9 cellular contexts compared by ENCODE assay signal in genomic region chr22:28904211-28904808, GRCh38. TPM values are rescaled to one million over a fixed set of nuclear protein-coding genes. Genes with fewer than 3 reads are reported as not detected.
DNase-seq lines count a peak whose midpoint lies in the region; ATAC-seq and TF ChIP-seq lines count a peak whose summit lies in the region.
"Had no signal": no experiment of that assay in that cellular context is flagged by ENCODE, and none has a peak within 500 bp of the region (broad histone marks: within the 10 kb centered on the region; RNA-seq: fewer than 3 reads in every experiment).

No MANE protein-coding gene starts in this region.

- 60% methylated on average over 5 of the region's 7 CpGs for WGBS in mesenchymal stem cell
- WGBS in thyroid gland, 2 donors = 31 to 42% methylated on average over 7 of the region's 7 CpGs

- H3K4ac ChIP-seq in mesenchymal stem cell (ENCODE audit: low read depth in 1 of 2, low read length in 2 of 2) = no peak overlapping the region

- TF ChIP-seq CTCF in epithelial cell of esophagus (IDR thresholded peaks at IDR 0.05; ENCODE audit: insufficient read depth, low read depth, low read length, missing control alignments) = no peak
- no peak for TF ChIP-seq CTCF in thyroid gland (IDR thresholded peaks at IDR 0.05)

- H3K18ac ChIP-seq in mesenchymal stem cell (ENCODE audit: low read depth in 1 of 2, low read length in 2 of 2) = no peak overlapping the region

- no peak overlapping the region for H2BK15ac ChIP-seq in mesenchymal stem cell (ENCODE audit: low read depth, poor library complexity, severe bottlenecking)

- H3K4me1 ChIP-seq in SJSA1 (replicated peaks) (peaks cover 22% of the 10 kb centered on the region), mesenchymal stem cell (ENCODE audit: control insufficient read depth, insufficient read depth, low read depth, low read length) (peaks cover 27% of the 10 kb centered on the region), thyroid gland (peaks cover 40 to 45% of the 10 kb centered on the region in 2 donors)

- no peak for ATAC-seq in GM18909 (IDR thresholded peaks at IDR 0.05; ENCODE audit: poor library complexity, unreplicated experiment)

- H3K36me3 ChIP-seq in SJSA1 = no peaks in the 10 kb centered on the region
- no peaks in the 10 kb centered on the region for H3K36me3 ChIP-seq in mesenchymal stem cell (ENCODE audit: control insufficient read depth in 1 of 2, insufficient read depth in 2 of 2, low read depth in 1 of 2, low read length in 2 of 2)
- H3K36me3 ChIP-seq in thyroid gland = no peaks in the 10 kb centered on the region

- H2BK120ac ChIP-seq in mesenchymal stem cell (ENCODE audit: low read depth, low read length) = no peak overlapping the region

- H2AK5ac ChIP-seq in mesenchymal stem cell (ENCODE audit: low read length, severe bottlenecking) = no peak overlapping the region

- no peak for TF ChIP-seq POLR2A in thyroid gland (IDR thresholded peaks at IDR 0.05)

- H3K23ac ChIP-seq in mesenchymal stem cell (ENCODE audit: low read length in 2 of 2) = no peak overlapping the region

- peaks cover 38% of the 10 kb centered on the region for H3K79me1 ChIP-seq in mesenchymal stem cell (replicated peaks; ENCODE audit: low read length, poor library complexity, severe bottlenecking)

- no peaks in the 10 kb centered on the region for H3K9me3 ChIP-seq in SJSA1 (replicated peaks)
- no peaks in the 10 kb centered on the region for H3K9me3 ChIP-seq in mesenchymal stem cell (ENCODE audit: control insufficient read depth, low read length)
- H3K9me3 ChIP-seq in thyroid gland = no peaks in the 10 kb centered on the region

- H3K27ac ChIP-seq in SJSA1 (peak overlapping the region; percentile 13; the same call in 1 of the 2 replicates), mesenchymal stem cell (ENCODE audit: low read length, poor library complexity, severe bottlenecking) (peak overlapping the region; percentile 55), thyroid gland (peak overlapping the region; percentile 69 to 82 (median 80))

- intact Hi-C loops in thyroid gland (cut with DNase I) = no loop called here

- H2BK12ac ChIP-seq in mesenchymal stem cell (ENCODE audit: low read length in 2 of 2) = no peak overlapping the region

- H4K8ac ChIP-seq in mesenchymal stem cell (ENCODE audit: low read length) = no peak overlapping the region

- H2AFZ ChIP-seq in mesenchymal stem cell (ENCODE audit: low read depth, low read length) = no peak overlapping the region

- H4K91ac ChIP-seq in mesenchymal stem cell (ENCODE audit: low read length) = no peak overlapping the region

- H3K27me3 ChIP-seq in SJSA1 (replicated peaks) (no peaks in the 10 kb centered on the region), mesenchymal stem cell (ENCODE audit: control insufficient read depth in 1 of 2, insufficient read depth in 1 of 2, low read length in 2 of 2) (no peaks in the 10 kb centered on the region), thyroid gland (no peaks in the 10 kb centered on the region)

- no peak overlapping the region for H2BK5ac ChIP-seq in mesenchymal stem cell (ENCODE audit: low read depth, low read length, poor library complexity, severe bottlenecking)

- H3K4me2 ChIP-seq in mesenchymal stem cell (ENCODE audit: low read length, poor library complexity, severe bottlenecking) = peak overlapping the region; percentile 16

- H3K9ac ChIP-seq in mesenchymal stem cell (ENCODE audit: low read length) = peak overlapping the region; percentile 55

- DNase-seq in SJSA1 (ENCODE audit: low read depth in 1 of 2, low spot score in 2 of 2) = peak in 1 of 2 experiments; percentile 51
- DNase-seq in epithelial cell of esophagus (ENCODE audit: low read depth) = peak; percentile 51
- DNase-seq in mesenchymal stem cell = peak; percentile 29
- DNase-seq in thyroid gland = peak in 1 of 2 donors; percentile 30
- no peak for DNase-seq in GOT3 (lab: John Stamatoyannopoulos, UW)
- no peak for DNase-seq in NCI-H2081 (lab: John Stamatoyannopoulos, UW)
- DNase-seq in D341Med (ENCODE audit: low spot score) = no peak
- DNase-seq: NCI-H1930 had no signal

- H3K4me3 ChIP-seq in SJSA1 (no peak overlapping the region), epithelial cell of esophagus (ENCODE audit: low read length) (no peak overlapping the region), mesenchymal stem cell (ENCODE audit: insufficient read depth in 1 of 2, low read depth in 1 of 2, low read length in 2 of 2) (peak overlapping the region in 1 of 2 experiments; percentile 16), thyroid gland (replicated peaks in 1 of 3) (no peak overlapping the region)

- no peak overlapping the region for H3K14ac ChIP-seq in mesenchymal stem cell (ENCODE audit: low read length in 2 of 2)

RNA-seq across cellular contexts. Expression of gene ZNRF3, which starts 20.9 kb away (rescaled TPM):
- 3.2 and 6.0 TPM in 2 replicates for total RNA-seq in SJSA1 (2014; rRNA removed; shearing (Covaris generic))
- polyA plus RNA-seq in mesenchymal stem cell (2013, experiment 1 of 2) = 1.8 TPM
- polyA plus RNA-seq in mesenchymal stem cell (2013, experiment 2 of 2) = 2.0 TPM
- total RNA-seq in thyroid gland = 10 to 100 TPM; 10.4 to 18.0 (median 14.2) TPM

Comparison
In these comparisons a context has a peak if more than half of its experiments do, and no peak if none do; other contexts are left out.
1. DNase-seq: peak in epithelial cell of esophagus (single experiment) and mesenchymal stem cell (single experiment); none in GOT3 (single experiment), NCI-H2081 (0 of 2) and D341Med (single experiment).
2. H3K27ac ChIP-seq: peak in every context shown above with its lines; median percentile 80 in thyroid gland; 55 in mesenchymal stem cell; 13 in SJSA1.